In genomic region chr1:232965912-232966217, GRCh38 we compare ENCODE assay signal across 1 cellular context.
TF ChIP-seq lines count a peak whose summit lies in the region.

No MANE protein-coding gene starts in this region.

TF ChIP-seq in GM23338, 12 proteins besides CTCF, POLR2A, EP300 and RAD21 (continued from another document):
- no peak for TF ChIP-seq ETS1 (IDR thresholded peaks at IDR 0.05)
TF ChIP-seq in GM23338: peak in this region for 0.
